ENCODE assay signal across 6 cellular contexts in genomic region chr3:169811606-169812123, GRCh38. TPM values are rescaled to one million over a fixed set of nuclear protein-coding genes. Genes with fewer than 3 reads are reported as not detected.
DNase-seq lines count a peak whose midpoint lies in the region; ATAC-seq, FAIRE-seq and TF ChIP-seq lines count a peak whose summit lies in the region.

No MANE protein-coding gene starts in this region.

- H3K36me3 ChIP-seq in Peyer's patch: no peaks in the 10 kb centered on the region
- no peaks in the 10 kb centered on the region for H3K36me3 ChIP-seq in small intestine (ENCODE audit: control insufficient read depth in 2 of 2, insufficient read depth in 2 of 2, low read length in 2 of 2)

- CTCF ChIA-PET in HEK293T (lab: Yijun Ruan, JAX): no interaction called here

- peaks cover 0 to 9% (median 0%) of the 10 kb centered on the region in 4 donors for H3K4me1 ChIP-seq in Peyer's patch
- H3K4me1 ChIP-seq in small intestine (ENCODE audit: control insufficient read depth in 2 of 2, insufficient read depth in 1 of 2, low read depth in 1 of 2, low read length in 1 of 2): no peaks in the 10 kb centered on the region

- ATAC-seq in GM18873 (IDR thresholded peaks at IDR 0.05; ENCODE audit: low FRiP score, unreplicated experiment): no peak

- peak overlapping the region; percentile 36 to 67 (median 54) for H3K4me3 ChIP-seq in Peyer's patch
- H3K4me3 ChIP-seq in small intestine (ENCODE audit: low read depth in 1 of 2, low read length in 2 of 2): peak overlapping the region; percentile 39 to 65

- DNase-seq in HEK293T (ENCODE audit: extremely low spot score) (peak; percentile 30), Peyer's patch (no peak), foreskin melanocyte (peak; percentile 45), small intestine (peak; percentile 3), NCI-H1694 treated with DMSO at 0.1 percent for 48 hours (lab: John Stamatoyannopoulos, UW) (no peak)

- H3K27ac ChIP-seq in Peyer's patch (peak overlapping the region; percentile 30 to 74 (median 52)), small intestine (ENCODE audit: low read depth in 1 of 2, low read length in 1 of 2) (peak overlapping the region; percentile 24 to 48)

- no peak for FAIRE-seq in small intestine (lab: Jason Lieb, UNC)

- POLR2A ChIA-PET in HEK293T (lab: Yijun Ruan, JAX): interaction anchor here (1.0 to 2.4 kb wide), 4 partner anchors 21 to 42 kb away, joined by 3 to 12 read pairs (median 4); partner anchors contain the start of genes ACTRT3 and MYNN

- H3K9me3 ChIP-seq in Peyer's patch (peaks cover 0 to 5% (median 0%) of the 10 kb centered on the region in 4 donors), small intestine (ENCODE audit: control insufficient read depth, low read depth) (no peaks in the 10 kb centered on the region)

- WGBS in small intestine, 3 donors: 5 to 11% (median 9%) methylated on average over 15 of the region's 15 CpGs

- no peak for TF ChIP-seq POLR2A in Peyer's patch (IDR thresholded peaks at IDR 0.05)

- no peak for TF ChIP-seq CTCF in Peyer's patch (IDR thresholded peaks at IDR 0.05)

- H3K27me3 ChIP-seq in Peyer's patch: no peaks in the 10 kb centered on the region
- H3K27me3 ChIP-seq in small intestine (ENCODE audit: control insufficient read depth in 2 of 2, insufficient read depth in 2 of 2, low read length in 2 of 2): no peaks in the 10 kb centered on the region

TF ChIP-seq in HEK293T, 16 proteins besides CTCF, POLR2A, EP300 and RAD21:
- no peak for TF ChIP-seq FOXK2 (IDR thresholded peaks at IDR 0.05)
- TF ChIP-seq HDGF (IDR thresholded peaks at IDR 0.05; ENCODE audit: borderline replicate concordance): no peak
- no peak for TF ChIP-seq CTBP1 (IDR thresholded peaks at IDR 0.05; ENCODE audit: borderline replicate concordance)
- TF ChIP-seq L3MBTL2 (conservative IDR thresholded peaks at IDR 0.05): no peak
- no peak for TF ChIP-seq ZNF384 (IDR thresholded peaks at IDR 0.05)
- no peak for TF ChIP-seq ARNT (IDR thresholded peaks at IDR 0.05)
- TF ChIP-seq NFRKB (IDR thresholded peaks at IDR 0.05): no peak
- TF ChIP-seq SP1 (IDR thresholded peaks at IDR 0.05): no peak
- no peak for TF ChIP-seq BHLHE40 (IDR thresholded peaks at IDR 0.05; ENCODE audit: borderline replicate concordance)
- TF ChIP-seq, protein P1, sequence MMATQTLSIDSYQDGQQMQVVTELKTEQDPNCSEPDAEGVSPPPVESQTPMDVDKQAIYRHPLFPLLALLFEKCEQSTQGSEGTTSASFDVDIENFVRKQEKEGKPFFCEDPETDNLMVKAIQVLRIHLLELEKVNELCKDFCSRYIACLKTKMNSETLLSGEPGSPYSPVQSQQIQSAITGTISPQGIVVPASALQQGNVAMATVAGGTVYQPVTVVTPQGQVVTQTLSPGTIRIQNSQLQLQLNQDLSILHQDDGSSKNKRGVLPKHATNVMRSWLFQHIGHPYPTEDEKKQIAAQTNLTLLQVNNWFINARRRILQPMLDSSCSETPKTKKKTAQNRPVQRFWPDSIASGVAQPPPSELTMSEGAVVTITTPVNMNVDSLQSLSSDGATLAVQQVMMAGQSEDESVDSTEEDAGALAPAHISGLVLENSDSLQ (IDR thresholded peaks at IDR 0.05): no peak
- TF ChIP-seq ELF4 (IDR thresholded peaks at IDR 0.05): no peak
- no peak for TF ChIP-seq SUZ12 (IDR thresholded peaks at IDR 0.05)

RNA-seq across cellular contexts. Expression of gene LRRIQ4, which starts 1.0 kb away (rescaled TPM):
- total RNA-seq in Peyer's patch: not detected
- not detected for polyA plus RNA-seq in small intestine

RNA-seq across cellular contexts. Expression of gene LRRC34, which starts 1.0 kb away (rescaled TPM):
- total RNA-seq in Peyer's patch: under 1 TPM in 2 of 4 donors, not detected in 2; 0.28 to 0.35 TPM
- polyA plus RNA-seq in small intestine: 1 to 10 TPM in 1 of 3 donors, under 1 TPM in 1, not detected in 1; 0.94 to 2.2 TPM

RNA-seq across cellular contexts. Expression of gene MYNN, which starts 38.5 kb away (rescaled TPM):
- total RNA-seq in Peyer's patch: 10 to 100 TPM; 11.2 to 19.4 (median 15.9) TPM
- 10 to 100 TPM in 2 of 3 donors, 1 to 10 TPM in 1; 7.5 to 11.1 (median 10.7) TPM for polyA plus RNA-seq in small intestine

RNA-seq across cellular contexts. Expression of gene ACTRT3, which starts 42.3 kb away (rescaled TPM):
- total RNA-seq in Peyer's patch: 1 to 10 TPM in 3 of 4 donors, not detected in 1; 1.4 to 1.7 (median 1.7) TPM
- 1 to 10 TPM; 1.3 to 2.0 (median 1.4) TPM for polyA plus RNA-seq in small intestine

RNA-seq across cellular contexts. Expression of gene TERC, which starts 46.8 kb away (rescaled TPM):
- 10 to 100 TPM; 52.0 to 78.9 (median 68.4) TPM for total RNA-seq in Peyer's patch
- polyA plus RNA-seq in small intestine: under 1 TPM in 1 of 3 donors, not detected in 2; 0.48 TPM

Comparison
In these comparisons a context has a peak if more than half of its experiments do, and no peak if none do; other contexts are left out.
1. DNase-seq: peak in HEK293T (single experiment), foreskin melanocyte (single experiment) and small intestine (single experiment); none in Peyer's patch (0 of 3) and NCI-H1694 treated with DMSO at 0.1 percent for 48 hours (single experiment).